In the genomic region with DNA sequence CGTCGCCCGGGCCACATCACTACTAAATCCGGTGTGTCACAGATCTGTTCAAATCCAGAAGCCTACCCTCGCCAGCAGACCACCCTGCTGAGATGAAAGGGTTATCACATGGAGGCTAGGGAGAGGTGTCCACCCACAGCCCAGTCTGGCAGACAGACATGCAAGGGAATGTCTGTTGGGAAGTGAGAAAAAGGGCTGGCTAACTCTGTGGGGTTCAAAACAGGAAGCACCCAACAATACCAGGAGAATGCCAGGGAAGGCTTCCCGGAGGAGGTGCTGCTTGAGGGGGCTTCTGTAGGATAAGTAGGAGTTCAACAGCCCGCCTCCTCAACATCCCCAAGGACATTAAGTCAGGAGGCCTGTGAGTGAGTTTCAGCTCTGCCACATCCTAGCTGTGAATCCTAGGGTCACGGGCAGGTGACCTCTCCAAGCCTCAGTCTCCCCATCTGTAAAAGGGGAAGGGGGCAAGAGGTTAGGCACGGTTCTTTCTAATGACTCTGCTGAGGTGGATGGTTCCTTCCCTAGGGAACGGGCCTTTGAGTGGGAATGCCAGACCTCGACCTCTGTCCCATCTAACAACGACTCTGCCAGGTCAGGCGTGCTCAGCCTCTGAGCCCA, we compare ENCODE assay signal across 9 cellular contexts. TPM values are rescaled to one million over a fixed set of nuclear protein-coding genes. Genes with fewer than 3 reads are reported as not detected.
DNase-seq lines count a peak whose midpoint lies in the region; ATAC-seq and TF ChIP-seq lines count a peak whose summit lies in the region.
"Had no signal": no experiment of that assay in that cellular context is flagged by ENCODE, and none has a peak within 500 bp of the region (broad histone marks: within the 10 kb centered on the region; RNA-seq: fewer than 3 reads in every experiment).

No MANE protein-coding gene starts in this region.

- TF ChIP-seq CTCF in liver (IDR thresholded peaks at IDR 0.05; ENCODE audit: low read depth, low read length, missing input control): no peak
- TF ChIP-seq CTCF in thyroid gland (IDR thresholded peaks at IDR 0.05): no peak

- H3K4me1 ChIP-seq in adipocyte (ENCODE audit: control insufficient read depth, insufficient read depth, low read length): peaks cover 17% of the 10 kb centered on the region
- H3K4me1 ChIP-seq in liver (ENCODE audit: control insufficient read depth in 4 of 4, insufficient read depth in 4 of 4, low read length in 3 of 4): peaks cover 8 to 43% (median 39%) of the 10 kb centered on the region in 4 donors
- H3K4me1 ChIP-seq in thyroid gland: peaks cover 40 to 48% of the 10 kb centered on the region in 2 donors

- DNase-seq in activated CD4-positive, alpha-beta T cell treated with anti-CD3 and anti-CD28 coated beads, Interleukin-2, amount 10 ng/mL, durations not matched to agents 7 days and 5 days: no peak
- DNase-seq in activated CD4-positive, alpha-beta T cell treated with anti-CD3 and anti-CD28 coated beads, Interleukin-2, amount 50 U/mL, for 1 hour: no peak
- DNase-seq in adipocyte (ENCODE audit: low read depth): no peak
- no peak for DNase-seq in thyroid gland
- DNase-seq in cerebellar nuclear complex (lab: John Stamatoyannopoulos, UW): no peak

- no peaks in the 10 kb centered on the region for H3K27me3 Mint-ChIP-seq in activated CD4-positive, alpha-beta T cell treated with anti-CD3 and anti-CD28 coated beads, Interleukin-2, amount 10 ng/mL, durations not matched to agents 7 days and 5 days

- TF ChIP-seq POLR2A in thyroid gland (IDR thresholded peaks at IDR 0.05): no peak

- POLR2A ChIA-PET in activated CD4-positive, alpha-beta T cell treated with anti-CD3 and anti-CD28 coated beads, Interleukin-2, amount 10 ng/mL, durations not matched to agents 7 days and 5 days (lab: Charles Lee): no interaction called here

- peaks cover 8% of the 10 kb centered on the region for H3K36me3 Mint-ChIP-seq in activated CD4-positive, alpha-beta T cell treated with anti-CD3 and anti-CD28 coated beads, Interleukin-2, amount 10 ng/mL, durations not matched to agents 7 days and 5 days (ENCODE audit: low read depth)

- peaks cover 79% of the 10 kb centered on the region for H3K4me1 Mint-ChIP-seq in activated CD4-positive, alpha-beta T cell treated with anti-CD3 and anti-CD28 coated beads, Interleukin-2, amount 10 ng/mL, durations not matched to agents 7 days and 5 days

- H3K27ac Mint-ChIP-seq in activated CD4-positive, alpha-beta T cell treated with anti-CD3 and anti-CD28 coated beads, Interleukin-2, amount 10 ng/mL, durations not matched to agents 7 days and 5 days: peak overlapping the region; percentile 60

- H3K27ac ChIP-seq in liver (ENCODE audit: low read depth in 1 of 2, low read length in 2 of 2) (peak overlapping the region; percentile 94 to 97), thyroid gland (peak overlapping the region in 2 of 3 donors; percentile 81 to 88)

- H3K27me3 ChIP-seq in adipocyte (replicated peaks; ENCODE audit: control insufficient read depth, insufficient read depth, low read length) (peaks cover 7% of the 10 kb centered on the region), liver (ENCODE audit: control insufficient read depth in 4 of 4, insufficient read depth in 4 of 4, low read length in 3 of 4) (no peaks in the 10 kb centered on the region), thyroid gland (no peaks in the 10 kb centered on the region)

- peaks cover 4% of the 10 kb centered on the region for H3K9me3 ChIP-seq in adipocyte (ENCODE audit: control insufficient read depth, low read length)
- no peaks in the 10 kb centered on the region for H3K9me3 ChIP-seq in liver (ENCODE audit: control insufficient read depth in 4 of 4, low read length in 3 of 4)
- H3K9me3 ChIP-seq in thyroid gland: no peaks in the 10 kb centered on the region

- 49% methylated on average over 13 of the region's 13 CpGs for WGBS in liver
- 57 to 63% methylated on average over 12 to 13 of the region's 13 CpGs for WGBS in thyroid gland, 2 donors

- peak overlapping the region; percentile 84 for H3K4me3 Mint-ChIP-seq in activated CD4-positive, alpha-beta T cell treated with anti-CD3 and anti-CD28 coated beads, Interleukin-2, amount 10 ng/mL, durations not matched to agents 7 days and 5 days

- intact Hi-C loops in thyroid gland (cut with DNase I): loop anchor here (10.0 kb wide), 1 partner anchor 104 kb away; the partner anchor contains the start of genes HPS4 and SRRD

- ATAC-seq in GM18517 (IDR thresholded peaks at IDR 0.05; ENCODE audit: unreplicated experiment) (no peak), GM21423 (IDR thresholded peaks at IDR 0.05; ENCODE audit: unreplicated experiment) (no peak)

- no peaks in the 10 kb centered on the region for H3K9me3 Mint-ChIP-seq in activated CD4-positive, alpha-beta T cell treated with anti-CD3 and anti-CD28 coated beads, Interleukin-2, amount 10 ng/mL, durations not matched to agents 7 days and 5 days

- peak overlapping the region; percentile 91 for H3K4me3 ChIP-seq in adipocyte (ENCODE audit: low read length)
- peak overlapping the region; percentile 80 to 95 (median 84) for H3K4me3 ChIP-seq in liver (ENCODE audit: low read depth in 1 of 3, low read length in 3 of 3)
- H3K4me3 ChIP-seq in thyroid gland (replicated peaks in 1 of 3): peak overlapping the region; percentile 59 to 89 (median 71)

- H3K9ac ChIP-seq in adipocyte (ENCODE audit: low read length): peak overlapping the region; percentile 83
- peak overlapping the region; percentile 80 to 85 for H3K9ac ChIP-seq in liver (ENCODE audit: low read depth in 1 of 2, low read length in 2 of 2)

- CTCF ChIA-PET in activated CD4-positive, alpha-beta T cell treated with anti-CD3 and anti-CD28 coated beads, Interleukin-2, amount 10 ng/mL, durations not matched to agents 7 days and 5 days (lab: Charles Lee): no interaction called here

- H3K36me3 ChIP-seq in adipocyte (ENCODE audit: control insufficient read depth, insufficient read depth, low read length, severe bottlenecking): peaks cover 2% of the 10 kb centered on the region
- H3K36me3 ChIP-seq in liver (ENCODE audit: control insufficient read depth in 4 of 4, insufficient read depth in 3 of 4, low read depth in 1 of 4, low read length in 3 of 4): peaks cover 0 to 4% (median 0%) of the 10 kb centered on the region in 4 donors
- H3K36me3 ChIP-seq in thyroid gland: no peaks in the 10 kb centered on the region

- no peak for TF ChIP-seq RAD21 in liver (IDR thresholded peaks at IDR 0.05)

TF ChIP-seq in liver, 16 proteins besides CTCF, POLR2A, EP300 and RAD21 (continues in another document):
- TF ChIP-seq HNF4G (IDR thresholded peaks at IDR 0.05) (no peak), ATF3 (IDR thresholded peaks at IDR 0.05) (no peak), SP1 (IDR thresholded peaks at IDR 0.05) (no peak), RXRA (IDR thresholded peaks at IDR 0.05) (peak in 1 of 2 donors; percentile 70), JUND (IDR thresholded peaks at IDR 0.05) (no peak), YY1 (IDR thresholded peaks at IDR 0.05) (peak; percentile 39), HNF4A (conservative IDR thresholded peaks at IDR 0.05) (no peak), EGR1 (IDR thresholded peaks at IDR 0.05; ENCODE audit: low read depth in 2 of 2) (peak in 1 of 2 donors; percentile 24), FOXA1 (IDR thresholded peaks at IDR 0.05) (no peak), TAF1 (conservative IDR thresholded peaks at IDR 0.05) (peak; percentile 38), MAX (IDR thresholded peaks at IDR 0.05) (peak; percentile 29), FOXA2 (IDR thresholded peaks at IDR 0.05) (no peak), ZBTB33 (IDR thresholded peaks at IDR 0.05) (no peak), GABPA (IDR thresholded peaks at IDR 0.05 in 1 of 2, conservative IDR thresholded peaks at IDR 0.05 in 1 of 2) (no peak)

RNA-seq across cellular contexts. Expression of gene TPST2, which starts 1.1 kb away (rescaled TPM):
- total RNA-seq in activated CD4-positive, alpha-beta T cell treated with anti-CD3 and anti-CD28 coated beads, Interleukin-2, amount 10 ng/mL, durations not matched to agents 7 days and 5 days: 10 to 100 TPM; 25.9 to 26.3 TPM
- total RNA-seq in liver: 100 to 1,000 TPM in 1 of 2 donors, 10 to 100 TPM in 1; 33.3 to 109 TPM
- polyA plus RNA-seq in liver: 10 to 100 TPM; 58.1 to 81.3 TPM
- total RNA-seq in thyroid gland: 100 to 1,000 TPM in 3 of 4 donors, 10 to 100 TPM in 1; 99.2 to 154 (median 121) TPM

RNA-seq across cellular contexts. Expression of gene CRYBB1, which starts 29.0 kb away (rescaled TPM):
- not detected for total RNA-seq in activated CD4-positive, alpha-beta T cell treated with anti-CD3 and anti-CD28 coated beads, Interleukin-2, amount 10 ng/mL, durations not matched to agents 7 days and 5 days
- 1 to 10 TPM in 1 of 2 donors, under 1 TPM in 1; 0.17 to 2.3 TPM for total RNA-seq in liver
- under 1 TPM in 1 of 2 donors, not detected in 1; 0.32 TPM for polyA plus RNA-seq in liver
- 1 to 10 TPM in 1 of 4 donors, not detected in 3; 1.0 TPM for total RNA-seq in thyroid gland
- total RNA-seq: NCI-H460 had no signal

RNA-seq across cellular contexts. Expression of gene CRYBA4, which starts 32.9 kb away (rescaled TPM):
- not detected for total RNA-seq in activated CD4-positive, alpha-beta T cell treated with anti-CD3 and anti-CD28 coated beads, Interleukin-2, amount 10 ng/mL, durations not matched to agents 7 days and 5 days
- total RNA-seq in liver (not detected), thyroid gland (not detected)
- polyA plus RNA-seq in liver: not detected
- total RNA-seq: NCI-H460 had no signal
